In genomic region chr2:78351208-78351607, GRCh38 we compare ENCODE assay signal across 15 cellular contexts.
DNase-seq lines count a peak whose midpoint lies in the region; ATAC-seq and FAIRE-seq lines count a peak whose summit lies in the region.
"Had no signal": no experiment of that assay in that cellular context is flagged by ENCODE, and none has a peak within 500 bp of the region (broad histone marks: within the 10 kb centered on the region; RNA-seq: fewer than 3 reads in every experiment).

No MANE protein-coding gene starts in this region.

- ATAC-seq in HG02938 (IDR thresholded peaks at IDR 0.05; ENCODE audit: unreplicated experiment), result no peak
- no peak for ATAC-seq in GM18873 (IDR thresholded peaks at IDR 0.05; ENCODE audit: low FRiP score, unreplicated experiment)

- peak; percentile 60 for FAIRE-seq in RCC 7860 (lab: Jason Lieb, UNC)
- FAIRE-seq: GM18507 had no signal

- DNase-seq in AML-193 (lab: John Stamatoyannopoulos, UW) (peak; percentile 39 to 61), HT-29 (ENCODE audit: low spot score) (peak; percentile 24), RCC 7860 (ENCODE audit: low spot score) (peak; percentile 18), glomerular visceral epithelial cell (ENCODE audit: extremely low spot score) (peak; percentile 4), NCI-H2081 (lab: John Stamatoyannopoulos, UW) (no peak)
- DNase-seq in activated CD4-positive, alpha-beta T cell treated with anti-CD3 and anti-CD28 coated beads for 48 hours, result no peak
- DNase-seq: activated B cell treated with CpG ODN at 0.5 μM for 24 hours, activated gamma-delta T cell, Calu3, dermis blood vessel endothelial cell, hypothalamus, NCI-H1417 treated with DMSO at 0.1 percent for 48 hours had no signal

Comparison
In these comparisons a context has a peak if more than half of its experiments do, and no peak if none do; other contexts are left out.
1. DNase-seq: peak in AML-193 (2 of 2), HT-29 (single experiment), RCC 7860 (single experiment) and glomerular visceral epithelial cell (single experiment); none in activated CD4-positive, alpha-beta T cell treated with anti-CD3 and anti-CD28 coated beads for 48 hours (single experiment) and NCI-H2081 (0 of 2).